ENCODE assay signal across 2 cellular contexts in genomic region chr2:33437815-33438214, GRCh38.
TF ChIP-seq lines count a peak whose summit lies in the region.

No MANE protein-coding gene starts in this region.

TF ChIP-seq in IMR-90, 13 proteins besides CTCF, POLR2A, EP300 and RAD21:
- TF ChIP-seq, protein P1, sequence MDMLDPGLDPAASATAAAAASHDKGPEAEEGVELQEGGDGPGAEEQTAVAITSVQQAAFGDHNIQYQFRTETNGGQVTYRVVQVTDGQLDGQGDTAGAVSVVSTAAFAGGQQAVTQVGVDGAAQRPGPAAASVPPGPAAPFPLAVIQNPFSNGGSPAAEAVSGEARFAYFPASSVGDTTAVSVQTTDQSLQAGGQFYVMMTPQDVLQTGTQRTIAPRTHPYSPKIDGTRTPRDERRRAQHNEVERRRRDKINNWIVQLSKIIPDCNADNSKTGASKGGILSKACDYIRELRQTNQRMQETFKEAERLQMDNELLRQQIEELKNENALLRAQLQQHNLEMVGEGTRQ (IDR thresholded peaks at IDR 0.05; ENCODE audit: low read depth, low read length): no peak
- TF ChIP-seq RFX5 (IDR thresholded peaks at IDR 0.05; ENCODE audit: low read depth, low read length): no peak
- no peak for TF ChIP-seq CHD1 (IDR thresholded peaks at IDR 0.05; ENCODE audit: low read depth, low read length)
- no peak for TF ChIP-seq MXI1 (IDR thresholded peaks at IDR 0.05; ENCODE audit: borderline replicate concordance, low read depth, low read length)
- TF ChIP-seq, protein P2, sequence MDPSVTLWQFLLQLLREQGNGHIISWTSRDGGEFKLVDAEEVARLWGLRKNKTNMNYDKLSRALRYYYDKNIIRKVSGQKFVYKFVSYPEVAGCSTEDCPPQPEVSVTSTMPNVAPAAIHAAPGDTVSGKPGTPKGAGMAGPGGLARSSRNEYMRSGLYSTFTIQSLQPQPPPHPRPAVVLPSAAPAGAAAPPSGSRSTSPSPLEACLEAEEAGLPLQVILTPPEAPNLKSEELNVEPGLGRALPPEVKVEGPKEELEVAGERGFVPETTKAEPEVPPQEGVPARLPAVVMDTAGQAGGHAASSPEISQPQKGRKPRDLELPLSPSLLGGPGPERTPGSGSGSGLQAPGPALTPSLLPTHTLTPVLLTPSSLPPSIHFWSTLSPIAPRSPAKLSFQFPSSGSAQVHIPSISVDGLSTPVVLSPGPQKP (IDR thresholded peaks at IDR 0.05; ENCODE audit: borderline replicate concordance, low read depth, low read length): no peak
- no peak for TF ChIP-seq CEBPB (IDR thresholded peaks at IDR 0.05; ENCODE audit: low read depth, low read length)

TF ChIP-seq in HEK293T, 16 proteins besides CTCF, POLR2A, EP300 and RAD21 (continued from another document):
- TF ChIP-seq, protein P3, sequence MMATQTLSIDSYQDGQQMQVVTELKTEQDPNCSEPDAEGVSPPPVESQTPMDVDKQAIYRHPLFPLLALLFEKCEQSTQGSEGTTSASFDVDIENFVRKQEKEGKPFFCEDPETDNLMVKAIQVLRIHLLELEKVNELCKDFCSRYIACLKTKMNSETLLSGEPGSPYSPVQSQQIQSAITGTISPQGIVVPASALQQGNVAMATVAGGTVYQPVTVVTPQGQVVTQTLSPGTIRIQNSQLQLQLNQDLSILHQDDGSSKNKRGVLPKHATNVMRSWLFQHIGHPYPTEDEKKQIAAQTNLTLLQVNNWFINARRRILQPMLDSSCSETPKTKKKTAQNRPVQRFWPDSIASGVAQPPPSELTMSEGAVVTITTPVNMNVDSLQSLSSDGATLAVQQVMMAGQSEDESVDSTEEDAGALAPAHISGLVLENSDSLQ (IDR thresholded peaks at IDR 0.05): no peak
- TF ChIP-seq HDGF (IDR thresholded peaks at IDR 0.05; ENCODE audit: borderline replicate concordance) (no peak), BHLHE40 (IDR thresholded peaks at IDR 0.05; ENCODE audit: borderline replicate concordance) (no peak), ZNF384 (IDR thresholded peaks at IDR 0.05) (no peak), SUZ12 (IDR thresholded peaks at IDR 0.05) (no peak), ELF4 (IDR thresholded peaks at IDR 0.05) (no peak), TARDBP (IDR thresholded peaks at IDR 0.05) (no peak), SP1 (IDR thresholded peaks at IDR 0.05) (no peak), LEF1 (IDR thresholded peaks at IDR 0.05; ENCODE audit: borderline replicate concordance) (no peak), ARNT (IDR thresholded peaks at IDR 0.05) (no peak), FOXM1 (IDR thresholded peaks at IDR 0.05; ENCODE audit: borderline replicate concordance) (no peak), L3MBTL2 (conservative IDR thresholded peaks at IDR 0.05) (no peak)
